In genomic region chr3:75502769-75503759, GRCh38 we compare ENCODE assay signal across 8 cellular contexts.
A peak's percentile ranks its signal among the peaks of the same experiment; 100 is the strongest.
DNase-seq lines count a peak whose midpoint lies in the region; ATAC-seq and TF ChIP-seq lines count a peak whose summit lies in the region.
"Not testable (repeated sequence)": the region's sequence is repeated elsewhere in the genome, so short reads cannot be mapped to it uniquely, and the experiment has no call there.

No MANE protein-coding gene starts in this region.

- H3K9me3 ChIP-seq in HCT116 (ENCODE audit: control insufficient read depth in 1 of 2, insufficient read depth in 1 of 2, low read depth in 1 of 2, low read length in 2 of 2), result not testable (repeated sequence)

- not testable (repeated sequence) for TF ChIP-seq POLR2A in HCT116 (IDR thresholded peaks at IDR 0.05; ENCODE audit: borderline replicate concordance, extremely low read depth, insufficient read depth, insufficient read length)

- H3K36me3 ChIP-seq in HCT116 (ENCODE audit: control insufficient read depth in 1 of 2, insufficient read depth in 2 of 2, low read length in 2 of 2), result not testable (repeated sequence)

- not testable (repeated sequence) for H3K4me2 ChIP-seq in HCT116 (ENCODE audit: low read length)

- H3K27me3 Mint-ChIP-seq in mesothelial cell of epicardium (ENCODE audit: low read depth), result not testable (repeated sequence)

- peak overlapping the region; percentile 31 for H3K4me3 Mint-ChIP-seq in mesothelial cell of epicardium

- not testable (repeated sequence) for H3K27ac Mint-ChIP-seq in mesothelial cell of epicardium

- peaks cover 23% of the 10 kb centered on the region for H3K4me1 Mint-ChIP-seq in mesothelial cell of epicardium

- in situ Hi-C loops in SK-MEL-5 (cut with HindIII; ENCODE audit: low pct_unique_long_range_greater_than_20kb, low sequenced_read_pairs), result not testable (repeated sequence)

- POLR2A ChIA-PET in HCT116 (lab: Charles Lee), result not testable (repeated sequence)

- TF ChIP-seq CTCF in HCT116 (IDR thresholded peaks at IDR 0.05 in 2 of 3, conservative IDR thresholded peaks at IDR 0.05 in 1 of 3; ENCODE audit: borderline replicate concordance in 1 of 3, insufficient read depth in 1 of 3, low read depth in 2 of 3, low read length in 2 of 3), result peak in 2 of 3 experiments; percentile 4 to 23; a peak in 2 of 6 replicates
- TF ChIP-seq CTCF in coronary artery (IDR thresholded peaks at IDR 0.05); mesothelial cell of epicardium (IDR thresholded peaks at IDR 0.05; ENCODE audit: unreplicated experiment): not testable (repeated sequence)

- not testable (repeated sequence) for H3K79me2 ChIP-seq in HCT116 (ENCODE audit: insufficient read depth, low read length)

- 0 out of 2 replicates have a peak, but pooled peaks have one; percentile 15 for TF ChIP-seq RAD21 in HCT116 (IDR thresholded peaks at IDR 0.05; ENCODE audit: low read depth)

- not testable (repeated sequence) for H3K9me2 ChIP-seq in HCT116 (ENCODE audit: insufficient read depth)

- H3K4me3 ChIP-seq in HCT116 (replicated peaks in 1 of 2; ENCODE audit: low read depth in 1 of 2, low read length in 2 of 2), result not testable (repeated sequence)
- peak overlapping the region; percentile 55 for H3K4me3 ChIP-seq in coronary artery

- CTCF ChIA-PET in HCT116 (lab: Charles Lee), result not testable (repeated sequence)

- not testable (repeated sequence) for H2AFZ ChIP-seq in HCT116 (ENCODE audit: low read depth, low read length, poor library complexity, severe bottlenecking)

- not testable (repeated sequence) for H3K27me3 ChIP-seq in HCT116 (ENCODE audit: insufficient read depth, low read length)

- peak; percentile 15 for DNase-seq in AG08395 (ENCODE audit: low spot score)
- DNase-seq in HCT116 (ENCODE audit: low read depth, low spot score), result peak; percentile 1
- DNase-seq in NCI-H2107 treated with DMSO at 0.1 percent for 48 hours (lab: John Stamatoyannopoulos, UW; ENCODE audit: unreplicated experiment), result peak; percentile 13
- DNase-seq in SK-MEL-5 (ENCODE audit: low read depth, low spot score), result peak; percentile 42
- not testable (repeated sequence) for DNase-seq in coronary artery (ENCODE audit: low spot score); mesothelial cell of epicardium (ENCODE audit: low spot score in 2 of 2, unreplicated experiment in 2 of 2)
- peak; percentile 22 for DNase-seq in iPS DF 4.7 (ENCODE audit: extremely low read depth, low spot score)
- peak; percentile 45 for DNase-seq in renal cortical epithelial cell (ENCODE audit: low read depth)

- not testable (repeated sequence) for H3K9me3 Mint-ChIP-seq in mesothelial cell of epicardium

- not testable (repeated sequence) for H4K20me1 ChIP-seq in HCT116 (ENCODE audit: insufficient read depth)

- H3K9ac ChIP-seq in HCT116 (ENCODE audit: low read length), result not testable (repeated sequence)

- not testable (repeated sequence) for H3K36me3 Mint-ChIP-seq in mesothelial cell of epicardium

- H3K27ac ChIP-seq in HCT116 (ENCODE audit: low read depth, low read length); coronary artery: not testable (repeated sequence)

- not testable (repeated sequence) for H3K4me1 ChIP-seq in HCT116 (ENCODE audit: control insufficient read depth in 1 of 2, insufficient read depth in 2 of 2, low read length in 2 of 2)

- RAD21 ChIA-PET in HCT116 (lab: Charles Lee; ENCODE audit: low non-redundant PET in 1 of 2, low total read pairs in 2 of 2, uncharacterized antibody in 2 of 2, unreplicated experiment in 2 of 2), result not testable (repeated sequence)

- not testable (repeated sequence) for ATAC-seq in HCT116

- intact Hi-C loops in HCT116 (cut with micrococcal nuclease), result not testable (repeated sequence)

- not testable (repeated sequence) for BruUV-seq in HCT116 (replicated peaks; lab: Mats Ljungman, UMichigan)
